ENCODE assay signal across 8 cellular contexts in the genomic region with DNA sequence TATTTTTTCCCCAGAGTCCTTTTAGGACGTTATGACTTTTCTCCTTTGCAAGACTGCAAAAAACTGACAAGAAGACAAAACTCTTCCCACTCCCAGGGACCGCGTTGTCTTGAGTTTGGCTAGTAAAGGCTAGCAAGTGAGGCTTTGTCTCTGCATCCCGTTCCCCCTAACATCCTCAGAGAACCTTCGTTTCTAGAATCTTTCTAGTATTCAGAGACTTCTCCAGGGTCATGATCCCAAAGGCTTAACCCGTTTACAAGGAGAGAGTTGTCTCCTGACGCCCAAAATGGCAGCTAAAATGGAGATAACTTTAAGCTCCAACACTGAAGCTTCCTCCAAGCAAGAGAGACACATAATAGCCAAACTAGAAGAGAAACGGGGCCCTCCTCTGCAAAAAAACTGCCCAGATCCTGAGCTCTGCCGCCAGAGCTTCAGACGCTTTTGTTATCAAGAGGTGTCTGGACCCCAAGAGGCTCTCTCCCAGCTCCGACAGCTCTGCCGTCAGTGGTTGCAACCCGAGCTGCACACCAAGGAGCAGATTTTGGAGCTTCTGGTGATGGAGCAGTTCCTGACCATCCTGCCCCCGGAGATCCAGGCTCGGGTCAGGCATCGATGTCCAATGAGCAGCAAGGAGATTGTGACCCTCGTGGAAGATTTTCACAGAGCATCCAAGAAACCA. TPM values are rescaled to one million over a fixed set of nuclear protein-coding genes. Genes with fewer than 3 reads are reported as not detected.
DNase-seq lines count a peak whose midpoint lies in the region; ATAC-seq and TF ChIP-seq lines count a peak whose summit lies in the region.

No MANE protein-coding gene starts in this region.

- H3K27me3 ChIP-seq in NT2/D1 (ENCODE audit: insufficient read depth, insufficient read length): no peaks in the 10 kb centered on the region
- H3K27me3 ChIP-seq in colonic mucosa: no peaks in the 10 kb centered on the region
- no peaks in the 10 kb centered on the region for H3K27me3 ChIP-seq in muscle layer of duodenum (ENCODE audit: low read depth, low read length)

- H3K4me3 ChIP-seq in NT2/D1 (ENCODE audit: insufficient read length, low read depth) (peak overlapping the region; percentile 89), colonic mucosa (peak overlapping the region; percentile 90), muscle layer of duodenum (ENCODE audit: low read depth in 1 of 2, low read length in 2 of 2) (peak overlapping the region; percentile 80 to 86)

- H3K36me3 Mint-ChIP-seq in activated CD4-positive, alpha-beta T cell treated with anti-CD3 and anti-CD28 coated beads, Interleukin-2, amount 10 ng/mL, durations not matched to agents 24 days and 14 days (ENCODE audit: low read depth): peaks cover 74% of the 10 kb centered on the region

- intact Hi-C loops in activated CD4-positive, alpha-beta T cell treated with anti-CD3 and anti-CD28 coated beads, Interleukin-2, amount 10 ng/mL, durations not matched to agents 24 days and 14 days (cut with micrococcal nuclease): loop anchor here (1.0 to 5.0 kb wide), 5 partner anchors 41 to 138 kb away; partner anchors contain the start of genes CLUAP1, NAA60, ZNF263 and ZNF597
- intact Hi-C loops in colonic mucosa (cut with DNase I): loop anchor here (5.0 kb wide), 1 partner anchor 95 kb away; the partner anchor contains the start of gene C16orf90

- H3K27ac ChIP-seq in colonic mucosa: peak overlapping the region; percentile 82
- H3K27ac ChIP-seq in muscle layer of duodenum (ENCODE audit: low read length): peak overlapping the region; percentile 50

- no peak for ATAC-seq in omental fat pad (ENCODE audit: low FRiP score)

- H3K9me3 Mint-ChIP-seq in activated CD4-positive, alpha-beta T cell treated with anti-CD3 and anti-CD28 coated beads, Interleukin-2, amount 10 ng/mL, durations not matched to agents 24 days and 14 days: peaks cover 27% of the 10 kb centered on the region

- peak overlapping the region; percentile 90 for H3K4me3 Mint-ChIP-seq in activated CD4-positive, alpha-beta T cell treated with anti-CD3 and anti-CD28 coated beads, Interleukin-2, amount 10 ng/mL, durations not matched to agents 24 days and 14 days

- TF ChIP-seq CTCF in colonic mucosa (IDR thresholded peaks at IDR 0.05): no peak
- no peak for TF ChIP-seq CTCF in omental fat pad (IDR thresholded peaks at IDR 0.05)

- H3K27ac Mint-ChIP-seq in activated CD4-positive, alpha-beta T cell treated with anti-CD3 and anti-CD28 coated beads, Interleukin-2, amount 10 ng/mL, durations not matched to agents 24 days and 14 days: peak overlapping the region; percentile 86

- peaks cover 20% of the 10 kb centered on the region for H3K4me1 Mint-ChIP-seq in activated CD4-positive, alpha-beta T cell treated with anti-CD3 and anti-CD28 coated beads, Interleukin-2, amount 10 ng/mL, durations not matched to agents 24 days and 14 days

- no peaks in the 10 kb centered on the region for H3K4me1 ChIP-seq in NT2/D1 (ENCODE audit: insufficient read depth, insufficient read length)
- no peaks in the 10 kb centered on the region for H3K4me1 ChIP-seq in colonic mucosa
- H3K4me1 ChIP-seq in muscle layer of duodenum (ENCODE audit: control insufficient read depth in 1 of 2, insufficient read depth in 2 of 2, low read length in 2 of 2): peaks cover 6 to 16% of the 10 kb centered on the region in 2 donors

- H3K36me3 ChIP-seq in NT2/D1 (ENCODE audit: insufficient read depth, insufficient read length, low read length) (peaks cover 62% of the 10 kb centered on the region), colonic mucosa (no peaks in the 10 kb centered on the region), muscle layer of duodenum (ENCODE audit: control insufficient read depth in 1 of 2, insufficient read depth in 2 of 2, low read length in 2 of 2) (peaks cover 26 to 54% of the 10 kb centered on the region in 2 donors)

- H3K9ac ChIP-seq in NT2/D1 (ENCODE audit: insufficient read length, low read depth) (peak overlapping the region; percentile 95), colonic mucosa (ENCODE audit: low read depth in 2 of 2, low read length in 2 of 2) (peak overlapping the region; percentile 86 to 90)

- no peaks in the 10 kb centered on the region for H3K27me3 Mint-ChIP-seq in activated CD4-positive, alpha-beta T cell treated with anti-CD3 and anti-CD28 coated beads, Interleukin-2, amount 10 ng/mL, durations not matched to agents 24 days and 14 days

- peak; percentile 61 for DNase-seq in activated CD4-positive, alpha-beta T cell treated with anti-CD3 and anti-CD28 coated beads, Interleukin-2, amount 10 ng/mL, durations not matched to agents 24 days and 14 days
- no peak for DNase-seq in activated CD4-positive, alpha-beta T cell treated with anti-CD3 and anti-CD28 coated beads for 4 hours
- DNase-seq in NT2/D1 (ENCODE audit: low read depth, low spot score) (no peak), colonic mucosa (no peak), omental fat pad (ENCODE audit: low spot score) (no peak)
- DNase-seq in activated effector memory CD4-positive, alpha-beta T cell treated with Interleukin-2 at 50 U/mL for 16 hours: no peak
- DNase-seq in activated effector memory CD4-positive, alpha-beta T cell treated with anti-CD3 and anti-CD28 coated beads, Interleukin-2, amount 50 U/mL, for 16 hours: no peak

- peaks cover 43% of the 10 kb centered on the region for H3K9me3 ChIP-seq in NT2/D1 (ENCODE audit: insufficient read depth, low read length)
- H3K9me3 ChIP-seq in colonic mucosa: no peaks in the 10 kb centered on the region
- peaks cover 23 to 49% of the 10 kb centered on the region in 2 donors for H3K9me3 ChIP-seq in muscle layer of duodenum (ENCODE audit: control insufficient read depth in 1 of 2, low read length in 2 of 2)

RNA-seq across cellular contexts. Expression of gene ZNF174, which starts 0.8 kb away (rescaled TPM):
- total RNA-seq in activated CD4-positive, alpha-beta T cell treated with anti-CD3 and anti-CD28 coated beads, Interleukin-2, amount 10 ng/mL, durations not matched to agents 24 days and 14 days: 10.1 and 11.4 TPM in 2 replicates
- total RNA-seq in colonic mucosa (1 to 10 TPM; 6.7 to 6.8 TPM), omental fat pad (10 to 100 TPM in 1 of 4 donors, 1 to 10 TPM in 3; 6.2 to 16.6 (median 8.6) TPM)

RNA-seq across cellular contexts. Expression of gene ZSCAN32, which starts 1.1 kb away (rescaled TPM):
- 16.8 and 17.9 TPM in 2 replicates for total RNA-seq in activated CD4-positive, alpha-beta T cell treated with anti-CD3 and anti-CD28 coated beads, Interleukin-2, amount 10 ng/mL, durations not matched to agents 24 days and 14 days
- total RNA-seq in colonic mucosa: 1 to 10 TPM; 7.2 to 7.5 TPM
- total RNA-seq in omental fat pad: 10 to 100 TPM in 2 of 4 donors, 1 to 10 TPM in 2; 6.5 to 16.6 (median 11.1) TPM

RNA-seq across cellular contexts. Expression of gene ZNF597, which starts 41.4 kb away (rescaled TPM):
- total RNA-seq in activated CD4-positive, alpha-beta T cell treated with anti-CD3 and anti-CD28 coated beads, Interleukin-2, amount 10 ng/mL, durations not matched to agents 24 days and 14 days: 1.9 and 2.1 TPM in 2 replicates
- total RNA-seq in colonic mucosa (1 to 10 TPM; 1.4 to 1.7 TPM), omental fat pad (1 to 10 TPM; 2.0 to 3.3 (median 2.7) TPM)

RNA-seq across cellular contexts. Expression of gene NAA60, which starts 41.6 kb away (rescaled TPM):
- total RNA-seq in activated CD4-positive, alpha-beta T cell treated with anti-CD3 and anti-CD28 coated beads, Interleukin-2, amount 10 ng/mL, durations not matched to agents 24 days and 14 days: 31.4 and 34.7 TPM in 2 replicates
- 10 to 100 TPM; 56.8 to 68.6 TPM for total RNA-seq in colonic mucosa
- total RNA-seq in omental fat pad: 10 to 100 TPM; 17.0 to 31.7 (median 26.5) TPM

RNA-seq across cellular contexts. Expression of gene OR2C1, which starts 46.2 kb away (rescaled TPM):
- total RNA-seq in activated CD4-positive, alpha-beta T cell treated with anti-CD3 and anti-CD28 coated beads, Interleukin-2, amount 10 ng/mL, durations not matched to agents 24 days and 14 days: not detected in 2 replicates
- not detected for total RNA-seq in colonic mucosa
- not detected for total RNA-seq in omental fat pad
